In genomic region chr3:49689887-49690624, GRCh38 we compare ENCODE assay signal across 1 cellular context.
A peak's percentile ranks its signal among the peaks of the same experiment; 100 is the strongest.
TF ChIP-seq lines count a peak whose summit lies in the region.
"Not testable (repeated sequence)": the region's sequence is repeated elsewhere in the genome, so short reads cannot be mapped to it uniquely, and the experiment has no call there.

No MANE protein-coding gene starts in this region.

TF ChIP-seq in K562, 482 proteins besides CTCF, POLR2A, EP300 and RAD21:
- TF ChIP-seq UBTF (IDR thresholded peaks at IDR 0.05; ENCODE audit: borderline replicate concordance in 1 of 2, low read depth in 2 of 2, low read length in 2 of 2) (0 out of 4 replicates have a peak, but pooled peaks of 1 of the 2 experiments have one; percentile 39), ARID1B (IDR thresholded peaks at IDR 0.05) (peak; percentile 46; the same call in 1 of the 2 replicates), ZBTB7A (IDR thresholded peaks at IDR 0.05; ENCODE audit: borderline replicate concordance, control insufficient read depth, low read depth, low read length) (peak; percentile 55; the same call in 1 of the 2 replicates), E2F6 (IDR thresholded peaks at IDR 0.05; ENCODE audit: borderline replicate concordance in 1 of 2, extremely low read depth in 1 of 2, insufficient read depth in 1 of 2, insufficient read length in 1 of 2, low read depth in 1 of 2, low read length in 1 of 2, poor library complexity in 1 of 2, severe bottlenecking in 1 of 2) (peak in 1 of 2 experiments; percentile 17), TEAD4 (IDR thresholded peaks at IDR 0.05; ENCODE audit: low read length) (0 out of 2 replicates have a peak, but pooled peaks have one; percentile 21), MNT (conservative IDR thresholded peaks at IDR 0.05) (0 out of 4 replicates have a peak, but pooled peaks of 1 of the 2 experiments have one; percentile 5), SP1 (CRISPR knock-in tag; IDR thresholded peaks at IDR 0.05) (0 out of 2 replicates have a peak, but pooled peaks have one; percentile 0), CBFA2T3 (IDR thresholded peaks at IDR 0.05) (0 out of 2 replicates have a peak, but pooled peaks have one; percentile 18), TCF3 (CRISPR knock-in tag; IDR thresholded peaks at IDR 0.05) (peak; percentile 28; the same call in 1 of the 2 replicates), KDM5B (IDR thresholded peaks at IDR 0.05; ENCODE audit: insufficient replicate concordance, low read depth, low read length) (peak; percentile 26)
- not testable (repeated sequence) for TF ChIP-seq TEAD4 (CRISPR knock-in tag; IDR thresholded peaks at IDR 0.05; ENCODE audit: borderline replicate concordance)
TF ChIP-seq in K562: peak in this region for 10; not testable (repeated sequence) for 472.
